Comparison of ENCODE assay signal across 9 cellular contexts in genomic region chr2:170820647-170821630, GRCh38. TPM values are rescaled to one million over a fixed set of nuclear protein-coding genes. Genes with fewer than 3 reads are reported as not detected.
DNase-seq lines count a peak whose midpoint lies in the region; ATAC-seq lines count a peak whose summit lies in the region.
"Had no signal": no experiment of that assay in that cellular context is flagged by ENCODE, and none has a peak within 500 bp of the region (broad histone marks: within the 10 kb centered on the region; RNA-seq: fewer than 3 reads in every experiment).

No MANE protein-coding gene starts in this region.

- peaks cover 78% of the 10 kb centered on the region for H3K27me3 Mint-ChIP-seq in CD4-positive, CD25-positive, alpha-beta regulatory T cell
- peaks cover 83% of the 10 kb centered on the region for H3K27me3 Mint-ChIP-seq in activated T-cell treated with anti-CD3 and anti-CD28 coated beads, Interleukin-2, amount 50 U/mL, for 4 hours (ENCODE audit: low read depth)

- H3K36me3 Mint-ChIP-seq in CD4-positive, CD25-positive, alpha-beta regulatory T cell = no peaks in the 10 kb centered on the region
- H3K36me3 Mint-ChIP-seq in activated T-cell treated with anti-CD3 and anti-CD28 coated beads, Interleukin-2, amount 50 U/mL, for 4 hours (ENCODE audit: insufficient read depth) = peaks cover 1% of the 10 kb centered on the region

- H3K9me3 ChIP-seq in CD4-positive, CD25-positive, alpha-beta regulatory T cell (ENCODE audit: control insufficient read depth in 2 of 2, low read length in 2 of 2) = no peaks in the 10 kb centered on the region
- H3K9me3 ChIP-seq in HAP-1 = no peaks in the 10 kb centered on the region
- H3K9me3 ChIP-seq in MG63 = no peaks in the 10 kb centered on the region

- peak overlapping the region in 1 of 3 donors; percentile 4 for H3K27ac Mint-ChIP-seq in CD4-positive, CD25-positive, alpha-beta regulatory T cell

- H3K23ac ChIP-seq in mesendoderm (ENCODE audit: low read length) = no peak overlapping the region

- H2AK5ac ChIP-seq in mesendoderm (ENCODE audit: low read length) = peak overlapping the region; percentile 41

- peak in 2 of 3 donors; percentile 49 to 78 for DNase-seq in CD4-positive, CD25-positive, alpha-beta regulatory T cell
- DNase-seq in H7 = peak; percentile 65
- DNase-seq in activated T-cell treated with anti-CD3 and anti-CD28 coated beads, Interleukin-2, amount 50 U/mL, for 4 hours = no peak
- peak; percentile 67 for DNase-seq in mesendoderm
- DNase-seq in effector CD8-positive, alpha-beta T cell (lab: John Stamatoyannopoulos, UW) = no peak
- no peak for DNase-seq in T1000 (lab: John Stamatoyannopoulos, UW)
- DNase-seq in HAP-1 (ENCODE audit: low spot score in 2 of 2) = no peak
- no peak for DNase-seq in MG63
- DNase-seq: hippocampal formation had no signal

- peaks cover 41% of the 10 kb centered on the region for H3K27me3 ChIP-seq in CD4-positive, CD25-positive, alpha-beta regulatory T cell (ENCODE audit: control insufficient read depth, insufficient read depth, low read length)
- H3K27me3 ChIP-seq in H7 (ENCODE audit: control insufficient read depth, insufficient read depth, low read length) = peaks cover 98% of the 10 kb centered on the region
- no peaks in the 10 kb centered on the region for H3K27me3 ChIP-seq in mesendoderm (ENCODE audit: insufficient read depth, low read length, poor library complexity)
- H3K27me3 ChIP-seq in HAP-1 (ENCODE audit: low read depth) = peaks cover 3% of the 10 kb centered on the region; the same call in 1 of the 2 replicates
- H3K27me3 ChIP-seq in MG63 = peaks cover 19% of the 10 kb centered on the region

- H3K4me3 ChIP-seq in CD4-positive, CD25-positive, alpha-beta regulatory T cell (ENCODE audit: low read depth, low read length) = peak overlapping the region; percentile 88
- H3K4me3 ChIP-seq in H7 (ENCODE audit: insufficient read depth, low read depth, low read length) (no peak overlapping the region), mesendoderm (ENCODE audit: low read length) (no peak overlapping the region), HAP-1 (no peak overlapping the region), MG63 (no peak overlapping the region)

- no peak overlapping the region for H3K4ac ChIP-seq in mesendoderm (ENCODE audit: low read depth, low read length)

- no CpG with 5 or more reads among the region's 23 CpGs for WGBS in mesendoderm (ENCODE audit: extremely low coverage, insufficient coverage, low lambda C conversion rate)

- H3K4me1 ChIP-seq in CD4-positive, CD25-positive, alpha-beta regulatory T cell (ENCODE audit: control insufficient read depth, insufficient read depth, low read length, poor library complexity, severe bottlenecking) = peaks cover 65% of the 10 kb centered on the region
- H3K4me1 ChIP-seq in mesendoderm (ENCODE audit: control insufficient read depth, low read depth, low read length) (peaks cover 20% of the 10 kb centered on the region), HAP-1 (peaks cover 5% of the 10 kb centered on the region)

- H4K8ac ChIP-seq in mesendoderm (ENCODE audit: low read depth, low read length) = no peak overlapping the region

- H3K4me3 Mint-ChIP-seq in CD4-positive, CD25-positive, alpha-beta regulatory T cell = peak overlapping the region; percentile 82 to 92 (median 85)
- peak overlapping the region; percentile 76 for H3K4me3 Mint-ChIP-seq in activated T-cell treated with anti-CD3 and anti-CD28 coated beads, Interleukin-2, amount 50 U/mL, for 4 hours

- no peak overlapping the region for H2BK15ac ChIP-seq in mesendoderm (replicated peaks; ENCODE audit: low read depth)

- no peak overlapping the region for H4K5ac ChIP-seq in mesendoderm (ENCODE audit: low read length)

- H3K79me1 ChIP-seq in mesendoderm (ENCODE audit: low read length) = no peaks in the 10 kb centered on the region

- H3K79me2 ChIP-seq in mesendoderm (ENCODE audit: control insufficient read depth, insufficient read depth, low read length) = peaks cover 5% of the 10 kb centered on the region

- no peak overlapping the region for H3K27ac ChIP-seq in CD4-positive, CD25-positive, alpha-beta regulatory T cell (ENCODE audit: insufficient read depth, low read length, poor library complexity, severe bottlenecking)
- no peak overlapping the region for H3K27ac ChIP-seq in mesendoderm (ENCODE audit: low read depth, low read length)

- peak overlapping the region; percentile 89 for H3K56ac ChIP-seq in mesendoderm (ENCODE audit: low read length)

- in situ Hi-C loops in HAP-1 (cut with MboI; ENCODE audit: low sequenced_read_pairs) = loop anchor here (25.0 kb wide), 1 partner anchor 884 kb away; no protein-coding TSS in a partner anchor

- H3K4me1 Mint-ChIP-seq in CD4-positive, CD25-positive, alpha-beta regulatory T cell = peaks cover 12 to 64% (median 18%) of the 10 kb centered on the region in 4 donors
- peaks cover 50% of the 10 kb centered on the region for H3K4me1 Mint-ChIP-seq in activated T-cell treated with anti-CD3 and anti-CD28 coated beads, Interleukin-2, amount 50 U/mL, for 4 hours (ENCODE audit: low read depth)

- peak overlapping the region; percentile 42 for H3K18ac ChIP-seq in mesendoderm (ENCODE audit: low read length)

- peaks cover 0 to 5% (median 0%) of the 10 kb centered on the region in 7 donors for H3K9me3 Mint-ChIP-seq in CD4-positive, CD25-positive, alpha-beta regulatory T cell
- no peaks in the 10 kb centered on the region for H3K9me3 Mint-ChIP-seq in activated T-cell treated with anti-CD3 and anti-CD28 coated beads, Interleukin-2, amount 50 U/mL, for 4 hours

- no peak overlapping the region for H2BK5ac ChIP-seq in mesendoderm (ENCODE audit: low read length)

- peak; percentile 53 to 68 for ATAC-seq in CD4-positive, CD25-positive, alpha-beta regulatory T cell (ENCODE audit: low read depth in 2 of 2)
- no peak for ATAC-seq in activated T-cell treated with anti-CD3 and anti-CD28 coated beads, Interleukin-2, amount 50 U/mL, for 4 hours

- H2BK120ac ChIP-seq in mesendoderm (ENCODE audit: low read depth, low read length) = no peak overlapping the region

- peak overlapping the region; percentile 98 for H3K4me2 ChIP-seq in mesendoderm (ENCODE audit: low read length)

- no peaks in the 10 kb centered on the region for H3K36me3 ChIP-seq in CD4-positive, CD25-positive, alpha-beta regulatory T cell (ENCODE audit: control insufficient read depth, insufficient read depth, low read length)
- no peaks in the 10 kb centered on the region for H3K36me3 ChIP-seq in H7 (replicated peaks; ENCODE audit: control insufficient read depth, insufficient read depth, low read length)
- H3K36me3 ChIP-seq in mesendoderm (ENCODE audit: control insufficient read depth, insufficient read depth, low read length) = no peaks in the 10 kb centered on the region
- H3K36me3 ChIP-seq in HAP-1 (replicated peaks) = no peaks in the 10 kb centered on the region
- no peaks in the 10 kb centered on the region for H3K36me3 ChIP-seq in MG63

- peak overlapping the region; percentile 43 for H3K9ac ChIP-seq in mesendoderm (ENCODE audit: low read length)

RNA-seq across cellular contexts. Expression of gene GAD1, which starts 4.3 kb away (rescaled TPM):
- total RNA-seq in CD4-positive, CD25-positive, alpha-beta regulatory T cell = not detected
- polyA plus RNA-seq in CD4-positive, CD25-positive, alpha-beta regulatory T cell = not detected
- 19.3 and 25.8 TPM in 2 replicates for total RNA-seq in H7 (2014; rRNA removed; shearing (Covaris generic))
- total RNA-seq in activated T-cell treated with anti-CD3 and anti-CD28 coated beads, Interleukin-2, amount 50 U/mL, for 4 hours = 1 to 10 TPM; 1.6 to 2.6 (median 2.5) TPM
- polyA plus RNA-seq in mesendoderm (2013, experiment 1 of 2) = 46.8 TPM
- polyA plus RNA-seq in mesendoderm (2013, experiment 2 of 2) = 44.2 TPM
- total RNA-seq in MG63 (2014; rRNA removed; shearing (Covaris generic); ENCODE audit: low replicate concordance) = 3.2 TPM in 1 of 2 replicates, not detected in the other

RNA-seq across cellular contexts. Expression of gene ERICH2, which starts 50.8 kb away (rescaled TPM):
- not detected for total RNA-seq in CD4-positive, CD25-positive, alpha-beta regulatory T cell
- not detected for polyA plus RNA-seq in CD4-positive, CD25-positive, alpha-beta regulatory T cell
- total RNA-seq in H7 (2014; rRNA removed; shearing (Covaris generic)) = 0.89 TPM in 1 of 2 replicates, not detected in the other
- not detected for total RNA-seq in activated T-cell treated with anti-CD3 and anti-CD28 coated beads, Interleukin-2, amount 50 U/mL, for 4 hours
- 4.9 TPM for polyA plus RNA-seq in mesendoderm (2013, experiment 1 of 2)
- polyA plus RNA-seq in mesendoderm (2013, experiment 2 of 2) = 4.9 TPM
- 1.5 TPM in 1 of 2 replicates, not detected in the other for total RNA-seq in MG63 (2014; rRNA removed; shearing (Covaris generic); ENCODE audit: low replicate concordance)

Comparison
In these comparisons a context has a peak if more than half of its experiments do, and no peak if none do; other contexts are left out.
1. ATAC-seq: peak in CD4-positive, CD25-positive, alpha-beta regulatory T cell (2 of 2); none in activated T-cell treated with anti-CD3 and anti-CD28 coated beads, Interleukin-2, amount 50 U/mL, for 4 hours (0 of 2).
2. DNase-seq: peak in CD4-positive, CD25-positive, alpha-beta regulatory T cell (2 of 3), H7 (single experiment) and mesendoderm (single experiment); none in activated T-cell treated with anti-CD3 and anti-CD28 coated beads, Interleukin-2, amount 50 U/mL, for 4 hours (single experiment), effector CD8-positive, alpha-beta T cell (single experiment), T1000 (single experiment), HAP-1 (0 of 2) and MG63 (single experiment).